8 cellular contexts compared by ENCODE assay signal in the genomic region with DNA sequence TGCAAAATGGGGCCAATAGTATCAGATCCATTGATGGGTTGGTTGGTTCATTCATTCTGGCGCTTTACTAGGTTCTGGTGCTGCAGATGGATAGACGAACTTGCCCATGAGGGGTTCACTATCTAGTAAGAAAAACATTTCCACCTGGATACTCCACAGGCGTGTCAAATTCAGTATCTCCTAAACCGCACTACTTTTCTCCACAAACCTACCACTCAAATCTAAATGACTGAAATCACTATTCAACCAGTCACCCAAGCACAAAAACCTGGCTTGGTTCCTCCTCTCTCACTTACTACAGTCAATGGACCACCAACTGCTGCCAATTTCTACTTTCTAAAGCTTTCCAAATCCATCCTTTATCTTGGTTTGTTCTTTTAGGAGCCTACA. TPM values are rescaled to one million over a fixed set of nuclear protein-coding genes. Genes with fewer than 3 reads are reported as not detected.
DNase-seq lines count a peak whose midpoint lies in the region; ATAC-seq and TF ChIP-seq lines count a peak whose summit lies in the region.

No MANE protein-coding gene starts in this region.

- peak overlapping the region; percentile 84 for H2AFZ ChIP-seq in fibroblast of lung (ENCODE audit: low read length)

- ATAC-seq in heart right ventricle (peak in 1 of 8 donors; percentile 8), GM21723 (IDR thresholded peaks at IDR 0.05; ENCODE audit: unreplicated experiment) (no peak)

- H3K4me3 ChIP-seq in heart right ventricle, result peak overlapping the region; percentile 85 to 100 (median 97)
- peak overlapping the region; percentile 73 to 88 (median 80) for H3K4me3 ChIP-seq in fibroblast of lung (replicated peaks in 1 of 4; ENCODE audit: control extremely low read depth in 1 of 4, insufficient read depth in 1 of 4, low read depth in 3 of 4, low read length in 4 of 4)
- H3K4me3 ChIP-seq in skeletal muscle cell (ENCODE audit: low read depth, low read length), result peak overlapping the region; percentile 71

- TF ChIP-seq CTCF in heart right ventricle (IDR thresholded peaks at IDR 0.05) (no peak), fibroblast of lung (conservative IDR thresholded peaks at IDR 0.05 in 1 of 2, IDR thresholded peaks at IDR 0.05 in 1 of 2; ENCODE audit: low read depth in 1 of 2, low read length in 2 of 2) (no peak)

- DNase-seq in heart right ventricle (no peak), cardiac septum (ENCODE audit: low spot score) (no peak), RKO (ENCODE audit: low spot score) (peak; percentile 39), fibroblast of lung (ENCODE audit: low read depth in 2 of 2) (peak in 1 of 2 donors; percentile 18), skeletal muscle cell (ENCODE audit: low read depth) (no peak), NCI-H146 (lab: John Stamatoyannopoulos, UW) (no peak), Kasumi-1 (lab: John Stamatoyannopoulos, UW) (no peak)

- H3K36me3 ChIP-seq in heart right ventricle (peaks cover 0 to 19% (median 0%) of the 10 kb centered on the region in 9 donors), fibroblast of lung (ENCODE audit: control insufficient read depth, insufficient read depth, low read length) (no peaks in the 10 kb centered on the region)

- peak overlapping the region in 9 of 10 donors; percentile 67 to 90 (median 86) for H3K27ac ChIP-seq in heart right ventricle
- peak overlapping the region; percentile 74 for H3K27ac ChIP-seq in fibroblast of lung (ENCODE audit: insufficient read depth, low read length)

- H3K79me2 ChIP-seq in fibroblast of lung (ENCODE audit: control insufficient read depth, insufficient read depth, low read length), result peaks cover 4% of the 10 kb centered on the region

- H3K9me3 ChIP-seq in heart right ventricle (no peaks in the 10 kb centered on the region), fibroblast of lung (ENCODE audit: control insufficient read depth, insufficient read depth, low read depth, low read length) (no peaks in the 10 kb centered on the region)

- H3K9ac ChIP-seq in fibroblast of lung (ENCODE audit: insufficient read depth, low read length), result peak overlapping the region; percentile 86

- intact Hi-C loops in heart right ventricle (cut with DNase I), result loop anchor here in 4 of 10 donors (2.0 to 10.0 kb wide), 2 partner anchors 93 to 187 kb away; partner anchors contain the start of gene SSBP1 (in 1 of the 4)
- intact Hi-C loops in cardiac septum (cut with DNase I), result loop anchor here (5.0 to 10.0 kb wide), 2 partner anchors 91 to 857 kb away; partner anchors contain the start of gene NDUFB2

- H3K4me1 ChIP-seq in heart right ventricle (peaks cover 4 to 26% (median 17%) of the 10 kb centered on the region in 9 donors), fibroblast of lung (ENCODE audit: control insufficient read depth, extremely low read depth, insufficient read depth, low read length) (no peaks in the 10 kb centered on the region)

- H3K4me2 ChIP-seq in fibroblast of lung (ENCODE audit: extremely low read depth, insufficient read depth, low read length), result peak overlapping the region; percentile 89

- H3K27me3 ChIP-seq in heart right ventricle (no peaks in the 10 kb centered on the region), fibroblast of lung (ENCODE audit: control insufficient read depth, insufficient read depth, low read length) (no peaks in the 10 kb centered on the region)

- 11 to 13% methylated on average over 4 of the region's 4 CpGs for WGBS in heart right ventricle, 2 donors

- no peaks in the 10 kb centered on the region for H4K20me1 ChIP-seq in fibroblast of lung (ENCODE audit: control insufficient read depth, extremely low read depth, insufficient read depth, low read length)

RNA-seq across cellular contexts. Expression of gene AGK, which starts 0.6 kb away (rescaled TPM):
- 10 to 100 TPM; 27.1 to 45.1 (median 39.7) TPM for total RNA-seq in heart right ventricle
- 10 to 100 TPM; 17.7 to 22.0 TPM for polyA plus RNA-seq in heart right ventricle
- 32.7 TPM for total RNA-seq in cardiac septum
- total RNA-seq in fibroblast of lung, result 17.2 and 20.8 TPM in 2 replicates
- polyA plus RNA-seq in fibroblast of lung, result 38.7 and 42.5 TPM in 2 replicates
- polyA plus RNA-seq in fibroblast of lung (2012), result 18.1 and 18.9 TPM in 2 replicates
- polyA minus RNA-seq in fibroblast of lung (ENCODE audit: low replicate concordance), result 13.7 and 16.3 TPM in 2 replicates
